In genomic region chr3:159620873-159621272, GRCh38 we compare ENCODE assay signal across 13 cellular contexts.
A peak's percentile ranks its signal among the peaks of the same experiment; 100 is the strongest.
DNase-seq lines count a peak whose midpoint lies in the region; ATAC-seq, FAIRE-seq and TF ChIP-seq lines count a peak whose summit lies in the region.
"Had no signal": no experiment of that assay in that cellular context is flagged by ENCODE, and none has a peak within 500 bp of the region (broad histone marks: within the 10 kb centered on the region; RNA-seq: fewer than 3 reads in every experiment).

No MANE protein-coding gene starts in this region.

- no peak for ATAC-seq in sciatic nerve
- no peak for ATAC-seq in GM18517 (IDR thresholded peaks at IDR 0.05; ENCODE audit: unreplicated experiment)
- ATAC-seq: activated CD8-positive, alpha-beta T cell treated with anti-CD3 and anti-CD28 coated beads, Interleukin-2, amount 10 ng/mL, durations not matched to agents 7 days and 5 days; pancreas had no signal

- FAIRE-seq in bronchial epithelial cell (lab: Jason Lieb, UNC) = no peak
- FAIRE-seq: pancreas had no signal

- H3K27me3 ChIP-seq in MG63 = no peaks in the 10 kb centered on the region
- H3K27me3 ChIP-seq in bronchial epithelial cell (ENCODE audit: control insufficient read depth, insufficient read depth, low read length) = no peaks in the 10 kb centered on the region
- H3K27me3 ChIP-seq in HAP-1 (ENCODE audit: low read depth) = no peaks in the 10 kb centered on the region
- H3K27me3 ChIP-seq: heart right ventricle, pancreas had no signal

- intact Hi-C loops in sciatic nerve (cut with DNase I) = no loop called here

- peaks cover 25% of the 10 kb centered on the region for H3K4me1 ChIP-seq in HAP-1
- H3K4me1 ChIP-seq: pancreas had no signal

- no peak overlapping the region for H3K4me3 ChIP-seq in MG63
- no peak overlapping the region for H3K4me3 ChIP-seq in bronchial epithelial cell (ENCODE audit: low read depth, low read length)
- no peak overlapping the region for H3K4me3 ChIP-seq in HAP-1
- H3K4me3 ChIP-seq: heart right ventricle, pancreas had no signal

- no peaks in the 10 kb centered on the region for H3K36me3 ChIP-seq in MG63
- H3K36me3 ChIP-seq in bronchial epithelial cell (ENCODE audit: control insufficient read depth, insufficient read depth, low read length) = no peaks in the 10 kb centered on the region
- H3K36me3 ChIP-seq in HAP-1 (replicated peaks) = no peaks in the 10 kb centered on the region
- H3K36me3 ChIP-seq: heart right ventricle, pancreas had no signal

- in situ Hi-C loops in HAP-1 (cut with MboI; ENCODE audit: low sequenced_read_pairs) = no loop called here

- H3K9me3 ChIP-seq in MG63 (peaks cover 10% of the 10 kb centered on the region), HAP-1 (no peaks in the 10 kb centered on the region)
- H3K9me3 ChIP-seq: heart right ventricle, pancreas had no signal

- no peak for TF ChIP-seq CTCF in bronchial epithelial cell (IDR thresholded peaks at IDR 0.05; ENCODE audit: insufficient read depth, low read length, severe bottlenecking)

- DNase-seq in COLO829 (ENCODE audit: low spot score) (peak; percentile 40), MG63 (peak; percentile 34), bronchial epithelial cell (ENCODE audit: low read depth) (peak; percentile 91), kidney tubule cell (ENCODE audit: low spot score) (peak; percentile 84), sciatic nerve (ENCODE audit: low spot score) (no peak), HAP-1 (ENCODE audit: low spot score in 2 of 2) (no peak)
- no peak for DNase-seq in central memory CD4-positive, alpha-beta T cell
- DNase-seq: activated CD8-positive, alpha-beta T cell treated with anti-CD3 and anti-CD28 coated beads, Interleukin-2, amount 10 ng/mL, durations not matched to agents 7 days and 5 days; CD4-positive, alpha-beta memory T cell; heart right ventricle; NCI-H1694; pancreas had no signal

Comparison
In these comparisons a context has a peak if more than half of its experiments do, and no peak if none do; other contexts are left out.
1. DNase-seq: peak in COLO829 (single experiment), MG63 (single experiment), bronchial epithelial cell (single experiment) and kidney tubule cell (single experiment); none in sciatic nerve (single experiment), HAP-1 (0 of 2) and central memory CD4-positive, alpha-beta T cell (single experiment).